ENCODE assay signal across 13 cellular contexts in the genomic region with DNA sequence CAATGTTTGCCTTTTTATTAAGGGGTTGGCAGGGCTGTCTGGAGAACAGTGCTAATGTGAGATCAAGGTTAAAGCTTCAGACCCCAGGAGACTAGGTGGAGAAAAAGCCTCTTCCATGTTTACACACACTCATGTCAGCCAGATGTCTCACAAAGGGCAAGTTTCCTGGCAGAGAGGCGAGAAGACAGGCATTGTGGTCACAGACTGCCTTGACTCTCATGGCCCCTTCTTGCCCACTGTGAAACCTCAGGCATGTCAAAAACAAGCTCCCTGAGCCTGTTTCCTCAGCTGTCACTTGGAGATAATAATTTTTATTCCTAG.
A peak's percentile ranks its signal among the peaks of the same experiment; 100 is the strongest.
DNase-seq lines count a peak whose midpoint lies in the region; ATAC-seq and TF ChIP-seq lines count a peak whose summit lies in the region.
"Had no signal": no experiment of that assay in that cellular context is flagged by ENCODE, and none has a peak within 500 bp of the region (broad histone marks: within the 10 kb centered on the region; RNA-seq: fewer than 3 reads in every experiment).

No MANE protein-coding gene starts in this region.

- TF ChIP-seq CTCF in mammary epithelial cell (conservative IDR thresholded peaks at IDR 0.05 in 1 of 2, IDR thresholded peaks at IDR 0.05 in 1 of 2; ENCODE audit: extremely low read depth in 1 of 2, insufficient read depth in 1 of 2, low read depth in 1 of 2, low read length in 2 of 2) (no peak), right lobe of liver (IDR thresholded peaks at IDR 0.05) (no peak)

- H3K9me3 Mint-ChIP-seq in natural killer cell treated with Interleukin-12 subunit alpha and Interleukin-12 subunit beta and Interleukin-15 and Interleukin-18, amount 100 ng/mL, for 72 hours = no peaks in the 10 kb centered on the region
- H3K9me3 Mint-ChIP-seq: naive B cell had no signal

- WGBS in mammary epithelial cell (ENCODE audit: low coverage, missing lambda C conversion rate) = 0% methylated on average over 1 of the region's 1 CpG
- whole genome bisulfite sequencing in right lobe of liver (ENCODE audit: insufficient coverage, low coverage, low lambda C conversion rate, missing lambda C conversion rate) = 40% methylated on average over 1 of the region's 1 CpG

- no peak for TF ChIP-seq POLR2A in right lobe of liver (IDR thresholded peaks at IDR 0.05)

- H3K27me3 ChIP-seq in MG63 = no peaks in the 10 kb centered on the region
- no peaks in the 10 kb centered on the region for H3K27me3 ChIP-seq in mammary epithelial cell (ENCODE audit: insufficient read depth, low read length)
- no peaks in the 10 kb centered on the region for H3K27me3 ChIP-seq in right lobe of liver
- H3K27me3 ChIP-seq: gastrocnemius medialis had no signal

- dilution Hi-C loops in mammary epithelial cell (cut with HindIII; ENCODE audit: low sequenced_read_pairs) = no loop called here

- H3K36me3 ChIP-seq in MG63 (no peaks in the 10 kb centered on the region), mammary epithelial cell (ENCODE audit: insufficient read depth, low read length) (no peaks in the 10 kb centered on the region), right lobe of liver (no peaks in the 10 kb centered on the region)
- H3K36me3 ChIP-seq: gastrocnemius medialis had no signal

- H3K4me1 Mint-ChIP-seq in natural killer cell treated with Interleukin-12 subunit alpha and Interleukin-12 subunit beta and Interleukin-15 and Interleukin-18, amount 100 ng/mL, for 72 hours (ENCODE audit: low read depth in 2 of 2) = peaks cover 4 to 12% of the 10 kb centered on the region in 2 donors
- H3K4me1 Mint-ChIP-seq: naive B cell, T-helper 17 cell had no signal

- DNase-seq in EH (ENCODE audit: low read depth) (peak; percentile 63), MG63 (peak; percentile 82), mammary epithelial cell (peak; percentile 62), SW 1271 (lab: John Stamatoyannopoulos, UW) (no peak), right lobe of liver (no peak), HT-29 (ENCODE audit: low spot score) (no peak)
- DNase-seq in natural killer cell treated with Interleukin-12 subunit alpha and Interleukin-12 subunit beta and Interleukin-15 and Interleukin-18, amount 100 ng/mL, for 72 hours (ENCODE audit: low spot score) = no peak
- DNase-seq: activated naive CD4-positive, alpha-beta T cell; gastrocnemius medialis; naive B cell; T-helper 17 cell had no signal

- H3K9ac ChIP-seq in mammary epithelial cell (ENCODE audit: insufficient read depth, low read length) = no peak overlapping the region

- in situ Hi-C loops in mammary epithelial cell (cut with MboI; ENCODE audit: low sequenced_read_pairs in 2 of 2) = no loop called here

- H3K36me3 Mint-ChIP-seq in natural killer cell treated with Interleukin-12 subunit alpha and Interleukin-12 subunit beta and Interleukin-15 and Interleukin-18, amount 100 ng/mL, for 72 hours = no peaks in the 10 kb centered on the region
- H3K36me3 Mint-ChIP-seq: naive B cell had no signal

- intact Hi-C loops in mammary epithelial cell (cut with micrococcal nuclease) = no loop called here
- intact Hi-C loops in right lobe of liver (cut with DNase I) = no loop called here

- no peaks in the 10 kb centered on the region for H4K20me1 ChIP-seq in mammary epithelial cell (ENCODE audit: insufficient read depth, low read length)

- peak; percentile 74 to 79 for ATAC-seq in natural killer cell treated with Interleukin-12 subunit alpha and Interleukin-12 subunit beta and Interleukin-15 and Interleukin-18, amount 100 ng/mL, for 72 hours
- ATAC-seq in GM21723 (IDR thresholded peaks at IDR 0.05; ENCODE audit: unreplicated experiment) (no peak), right lobe of liver (no peak)
- ATAC-seq: gastrocnemius medialis, T-helper 17 cell had no signal

- CTCF ChIA-PET in mammary epithelial cell (lab: Charles Lee; ENCODE audit: low non-redundant PET) = no interaction called here

- no TSS peak for BruUV-seq in mammary epithelial cell (replicated peaks; lab: Mats Ljungman, UMichigan)

- H3K27me3 Mint-ChIP-seq in natural killer cell treated with Interleukin-12 subunit alpha and Interleukin-12 subunit beta and Interleukin-15 and Interleukin-18, amount 100 ng/mL, for 72 hours = peaks cover 0 to 27% of the 10 kb centered on the region in 2 donors
- H3K27me3 Mint-ChIP-seq: naive B cell had no signal

- H3K4me3 Mint-ChIP-seq in natural killer cell treated with Interleukin-12 subunit alpha and Interleukin-12 subunit beta and Interleukin-15 and Interleukin-18, amount 100 ng/mL, for 72 hours = peak overlapping the region; percentile 15
- H3K4me3 Mint-ChIP-seq: naive B cell, T-helper 17 cell had no signal

- H3K9me3 ChIP-seq in MG63 = no peaks in the 10 kb centered on the region
- no peaks in the 10 kb centered on the region for H3K9me3 ChIP-seq in mammary epithelial cell (replicated peaks; ENCODE audit: insufficient read depth, low read length)
- H3K9me3 ChIP-seq in right lobe of liver = no peaks in the 10 kb centered on the region
- H3K9me3 ChIP-seq: gastrocnemius medialis had no signal

- H2AFZ ChIP-seq in mammary epithelial cell (ENCODE audit: low read depth, low read length) = no peak overlapping the region

- H3K4me2 ChIP-seq in mammary epithelial cell (ENCODE audit: insufficient read depth, low read depth, low read length) = no peak overlapping the region

- no peaks in the 10 kb centered on the region for H3K79me2 ChIP-seq in mammary epithelial cell (ENCODE audit: insufficient read depth, low read length)

- H3K27ac Mint-ChIP-seq in natural killer cell treated with Interleukin-12 subunit alpha and Interleukin-12 subunit beta and Interleukin-15 and Interleukin-18, amount 100 ng/mL, for 72 hours = no peak overlapping the region
- H3K27ac Mint-ChIP-seq: T-helper 17 cell had no signal

- H3K27ac ChIP-seq in mammary epithelial cell (ENCODE audit: insufficient read depth, low read depth, low read length) (no peak overlapping the region), right lobe of liver (no peak overlapping the region)
- H3K27ac ChIP-seq: gastrocnemius medialis, HL-60 had no signal

- no peak overlapping the region for H3K4me3 ChIP-seq in MG63
- H3K4me3 ChIP-seq in mammary epithelial cell (replicated peaks in 1 of 3; ENCODE audit: insufficient read depth in 1 of 3, low read depth in 2 of 3, low read length in 3 of 3) = no peak overlapping the region
- H3K4me3 ChIP-seq in right lobe of liver = no peak overlapping the region
- H3K4me3 ChIP-seq: gastrocnemius medialis had no signal

- H3K4me1 ChIP-seq in mammary epithelial cell (ENCODE audit: insufficient read depth, low read length) = peaks cover 18% of the 10 kb centered on the region
- H3K4me1 ChIP-seq in right lobe of liver = no peaks in the 10 kb centered on the region

Comparison
In these comparisons a context has a peak if more than half of its experiments do, and no peak if none do; other contexts are left out.
1. DNase-seq: peak in EH (single experiment), MG63 (single experiment) and mammary epithelial cell (single experiment); none in natural killer cell treated with Interleukin-12 subunit alpha and Interleukin-12 subunit beta and Interleukin-15 and Interleukin-18, amount 100 ng/mL, for 72 hours (single experiment), SW 1271 (0 of 2), right lobe of liver (0 of 3) and HT-29 (single experiment).
2. ATAC-seq: peak in natural killer cell treated with Interleukin-12 subunit alpha and Interleukin-12 subunit beta and Interleukin-15 and Interleukin-18, amount 100 ng/mL, for 72 hours (2 of 2); none in GM21723 (single experiment) and right lobe of liver (0 of 4).